17 cellular contexts compared by ENCODE assay signal in genomic region chr14:95275507-95275906, GRCh38.
"Had no signal": no experiment of that assay in that cellular context is flagged by ENCODE, and none has a peak within 500 bp of the region (broad histone marks: within the 10 kb centered on the region; RNA-seq: fewer than 3 reads in every experiment).

No MANE protein-coding gene starts in this region.

- H3K27ac Mint-ChIP-seq: activated naive CD8-positive, alpha-beta T cell; effector memory CD8-positive, alpha-beta T cell; progenitor cell of endocrine pancreas; T-helper 1 cell treated with Interleukin-12 subunit alpha and Interleukin-12 subunit beta and Interleukin-4 antibody, amounts not matched to agents 30 μg/mL and 1 μg/mL, for 36 hours had no signal

- H3K4me3 Mint-ChIP-seq: activated naive CD8-positive, alpha-beta T cell; neural crest cell; stimulated activated naive CD8-positive, alpha-beta T cell treated with anti-CD3 and anti-CD28 coated beads, Interleukin-15, amount 100 ng/mL, for 72 hours; T-helper 1 cell treated with Interleukin-12 subunit alpha and Interleukin-12 subunit beta and Interleukin-4 antibody, amounts not matched to agents 30 μg/mL and 1 μg/mL, for 36 hours had no signal

- H3K4me1 Mint-ChIP-seq: stimulated activated naive CD8-positive, alpha-beta T cell treated with anti-CD3 and anti-CD28 coated beads, Interleukin-15, amount 100 ng/mL, for 72 hours had no signal

- H3K27ac ChIP-seq: suprapubic skin, upper lobe of left lung, VCaP had no signal

- ATAC-seq: effector memory CD8-positive, alpha-beta T cell; left cardiac atrium; stimulated activated naive CD8-positive, alpha-beta T cell treated with anti-CD3 and anti-CD28 coated beads, Interleukin-15, amount 100 ng/mL, for 72 hours had no signal

- H3K9me3 Mint-ChIP-seq: effector memory CD8-positive, alpha-beta T cell; neural crest cell; stimulated activated naive CD8-positive, alpha-beta T cell treated with anti-CD3 and anti-CD28 coated beads, Interleukin-15, amount 100 ng/mL, for 72 hours; T-helper 1 cell treated with Interleukin-12 subunit alpha and Interleukin-12 subunit beta and Interleukin-4 antibody, amounts not matched to agents 30 μg/mL and 1 μg/mL, for 36 hours had no signal

- H3K9me3 ChIP-seq: suprapubic skin, upper lobe of left lung had no signal

- H3K27me3 Mint-ChIP-seq: progenitor cell of endocrine pancreas; stimulated activated naive CD8-positive, alpha-beta T cell treated with anti-CD3 and anti-CD28 coated beads, Interleukin-15, amount 100 ng/mL, for 72 hours had no signal

- H3K27me3 ChIP-seq: suprapubic skin, upper lobe of left lung had no signal

- H3K4me1 ChIP-seq: suprapubic skin, upper lobe of left lung had no signal

- DNase-seq: activated CD4-positive, alpha-beta T cell treated with anti-CD3 and anti-CD28 coated beads, Interleukin-2, amount 50 U/mL, for 48 hours; activated T-cell treated with anti-CD3 and anti-CD28 coated beads for 4 hours; dermis blood vessel endothelial cell; effector memory CD8-positive, alpha-beta T cell; left cardiac atrium; midbrain; stimulated activated CD4-positive, alpha-beta T cell treated with anti-CD3 and anti-CD28 coated beads, Interleukin-12 subunit alpha, Interleukin-12 subunit beta, amount 100 ng/mL, for 4 hours; stimulated activated CD4-positive, alpha-beta T cell treated with anti-CD3 and anti-CD28 coated beads, Interleukin-2, amount 100 ng/mL, for 24 hours; stimulated activated naive CD8-positive, alpha-beta T cell treated with anti-CD3 and anti-CD28 coated beads, Interleukin-15, amount 100 ng/mL, for 72 hours; upper lobe of left lung had no signal

- H3K36me3 ChIP-seq: suprapubic skin, upper lobe of left lung had no signal

- H3K4me3 ChIP-seq: lung, suprapubic skin, upper lobe of left lung had no signal

- H3K36me3 Mint-ChIP-seq: activated naive CD8-positive, alpha-beta T cell had no signal
